2 cellular contexts compared by ENCODE assay signal in the genomic region with DNA sequence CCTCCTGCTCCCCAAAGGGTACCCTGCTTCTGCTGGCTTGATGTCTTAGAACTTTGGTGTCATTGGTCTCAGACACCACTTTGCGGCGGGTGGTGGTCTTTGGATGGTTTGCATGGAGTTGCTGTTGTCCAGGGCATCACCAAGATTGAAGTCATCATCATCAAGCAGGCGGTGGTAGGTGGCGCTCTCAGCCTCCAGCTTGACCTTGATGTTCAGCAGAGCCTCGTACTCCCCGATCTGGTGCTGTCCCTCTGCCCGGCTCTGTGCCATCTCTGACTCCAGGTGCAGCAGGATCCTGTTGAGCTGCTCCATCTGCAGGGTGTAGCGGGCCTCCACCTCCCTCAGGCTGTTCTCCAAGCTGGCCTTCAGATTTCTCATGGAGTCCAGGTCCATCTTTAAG. TPM values are rescaled to one million over a fixed set of nuclear protein-coding genes. Genes with fewer than 3 reads are reported as not detected.
"Had no signal": no experiment of that assay in that cellular context is flagged by ENCODE, and none has a peak within 500 bp of the region (broad histone marks: within the 10 kb centered on the region; RNA-seq: fewer than 3 reads in every experiment).

No MANE protein-coding gene starts in this region.

RNA-seq across cellular contexts. Expression of gene PPP1R1C, which starts 24.5 kb away (rescaled TPM):
- total RNA-seq: activated CD4-positive, alpha-beta memory T cell treated with anti-CD3 and anti-CD28 coated beads for 36 hours; activated CD8-positive, alpha-beta memory T cell treated with anti-CD3 and anti-CD28 coated beads, Interleukin-2, amount 10 ng/mL, durations not matched to agents 7 days and 5 days had no signal
